1 cellular context compared by ENCODE assay signal in the genomic region with DNA sequence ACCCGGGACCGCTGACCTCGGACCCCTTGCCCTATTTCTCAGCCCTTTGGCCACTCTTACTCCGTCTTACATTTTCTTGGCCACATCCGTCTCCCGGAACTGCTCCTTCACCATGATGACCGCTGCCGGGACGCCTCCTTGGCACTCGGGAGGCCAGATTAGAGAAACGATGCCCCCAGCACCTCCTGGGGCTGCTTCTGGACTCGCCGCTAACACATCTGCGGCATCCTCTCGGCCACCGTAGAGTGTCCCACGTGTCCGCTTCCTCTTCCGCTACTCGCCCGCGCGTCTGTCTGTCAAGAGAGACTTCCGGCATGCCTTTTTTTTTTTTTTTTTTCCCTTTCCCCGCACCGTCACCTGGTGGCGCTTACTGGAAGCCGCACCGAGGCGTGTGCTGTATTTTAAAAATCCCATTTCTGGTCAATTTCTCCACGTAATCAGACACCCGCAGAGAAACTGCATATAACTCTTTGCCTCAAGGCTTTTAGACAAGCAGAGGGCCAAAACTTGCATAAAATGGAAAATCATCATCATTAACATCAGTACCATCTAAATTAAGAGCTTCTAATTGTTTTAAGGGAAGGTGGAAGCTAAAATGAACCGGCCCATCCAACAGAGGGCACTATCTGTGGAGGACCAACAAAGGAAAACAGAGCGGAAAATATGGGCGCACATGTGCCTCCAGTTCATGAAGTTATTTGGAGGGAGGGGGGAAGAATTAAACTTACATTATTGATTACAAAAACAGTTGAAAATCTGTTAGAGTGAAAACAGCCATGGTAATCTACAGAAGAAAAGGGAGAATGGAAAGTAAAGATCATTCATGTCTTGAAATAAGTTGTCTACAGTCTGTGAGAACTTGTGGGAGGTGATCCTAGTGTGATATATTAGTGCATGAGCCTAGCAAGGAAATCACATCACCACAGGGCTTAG.
TF ChIP-seq lines count a peak whose summit lies in the region.

Gene POLR3A (minus strand): TSS at position 222 of the 933 bp plus-strand sequence. CDS start 108 bp downstream, at position 114.

TF ChIP-seq in HepG2, 621 proteins besides CTCF, POLR2A, EP300 and RAD21 (continued from another document and continues in another):
- TF ChIP-seq, protein P1, sequence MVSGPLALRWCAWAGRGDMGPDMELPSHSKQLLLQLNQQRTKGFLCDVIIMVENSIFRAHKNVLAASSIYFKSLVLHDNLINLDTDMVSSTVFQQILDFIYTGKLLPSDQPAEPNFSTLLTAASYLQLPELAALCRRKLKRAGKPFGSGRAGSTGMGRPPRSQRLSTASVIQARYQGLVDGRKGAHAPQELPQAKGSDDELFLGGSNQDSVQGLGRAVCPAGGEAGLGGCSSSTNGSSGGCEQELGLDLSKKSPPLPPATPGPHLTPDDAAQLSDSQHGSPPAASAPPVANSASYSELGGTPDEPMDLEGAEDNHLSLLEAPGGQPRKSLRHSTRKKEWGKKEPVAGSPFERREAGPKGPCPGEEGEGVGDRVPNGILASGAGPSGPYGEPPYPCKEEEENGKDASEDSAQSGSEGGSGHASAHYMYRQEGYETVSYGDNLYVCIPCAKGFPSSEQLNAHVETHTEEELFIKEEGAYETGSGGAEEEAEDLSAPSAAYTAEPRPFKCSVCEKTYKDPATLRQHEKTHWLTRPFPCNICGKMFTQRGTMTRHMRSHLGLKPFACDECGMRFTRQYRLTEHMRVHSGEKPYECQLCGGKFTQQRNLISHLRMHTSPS (CRISPR knock-in tag; IDR thresholded peaks at IDR 0.05; ENCODE audit: low read depth): no peak
- no peak; the same call in 1 of the 2 replicates for TF ChIP-seq ZNF224 (CRISPR knock-in tag; IDR thresholded peaks at IDR 0.05)
- peak; percentile 59 for TF ChIP-seq ZNF407 (CRISPR knock-in tag; IDR thresholded peaks at IDR 0.05; ENCODE audit: not compliant biosample characterization)
- no peak; the same call in 1 of the 2 replicates for TF ChIP-seq TFAP4 (IDR thresholded peaks at IDR 0.05; ENCODE audit: borderline replicate concordance, low read depth)
- no peak for TF ChIP-seq RBM22 (optimal IDR thresholded peaks at IDR 0.05; ENCODE audit: low read length)
- TF ChIP-seq ZNF557 (CRISPR knock-in tag; IDR thresholded peaks at IDR 0.05): no peak
- TF ChIP-seq MLX (CRISPR knock-in tag; IDR thresholded peaks at IDR 0.05): peak; percentile 29; the same call in 1 of the 2 replicates
- no peak for TF ChIP-seq KLF9 (CRISPR knock-in tag; IDR thresholded peaks at IDR 0.05; ENCODE audit: low read depth)
- TF ChIP-seq MTA3 (CRISPR knock-in tag; IDR thresholded peaks at IDR 0.05): no peak
- TF ChIP-seq NFKBIZ (CRISPR knock-in tag; IDR thresholded peaks at IDR 0.05): no peak
- TF ChIP-seq ZNF382 (CRISPR knock-in tag; IDR thresholded peaks at IDR 0.05; ENCODE audit: borderline replicate concordance): no peak
- peak; percentile 10; the same call in 1 of the 2 replicates for TF ChIP-seq ETV5 (CRISPR knock-in tag; IDR thresholded peaks at IDR 0.05; ENCODE audit: borderline replicate concordance)
- TF ChIP-seq, protein P2, sequence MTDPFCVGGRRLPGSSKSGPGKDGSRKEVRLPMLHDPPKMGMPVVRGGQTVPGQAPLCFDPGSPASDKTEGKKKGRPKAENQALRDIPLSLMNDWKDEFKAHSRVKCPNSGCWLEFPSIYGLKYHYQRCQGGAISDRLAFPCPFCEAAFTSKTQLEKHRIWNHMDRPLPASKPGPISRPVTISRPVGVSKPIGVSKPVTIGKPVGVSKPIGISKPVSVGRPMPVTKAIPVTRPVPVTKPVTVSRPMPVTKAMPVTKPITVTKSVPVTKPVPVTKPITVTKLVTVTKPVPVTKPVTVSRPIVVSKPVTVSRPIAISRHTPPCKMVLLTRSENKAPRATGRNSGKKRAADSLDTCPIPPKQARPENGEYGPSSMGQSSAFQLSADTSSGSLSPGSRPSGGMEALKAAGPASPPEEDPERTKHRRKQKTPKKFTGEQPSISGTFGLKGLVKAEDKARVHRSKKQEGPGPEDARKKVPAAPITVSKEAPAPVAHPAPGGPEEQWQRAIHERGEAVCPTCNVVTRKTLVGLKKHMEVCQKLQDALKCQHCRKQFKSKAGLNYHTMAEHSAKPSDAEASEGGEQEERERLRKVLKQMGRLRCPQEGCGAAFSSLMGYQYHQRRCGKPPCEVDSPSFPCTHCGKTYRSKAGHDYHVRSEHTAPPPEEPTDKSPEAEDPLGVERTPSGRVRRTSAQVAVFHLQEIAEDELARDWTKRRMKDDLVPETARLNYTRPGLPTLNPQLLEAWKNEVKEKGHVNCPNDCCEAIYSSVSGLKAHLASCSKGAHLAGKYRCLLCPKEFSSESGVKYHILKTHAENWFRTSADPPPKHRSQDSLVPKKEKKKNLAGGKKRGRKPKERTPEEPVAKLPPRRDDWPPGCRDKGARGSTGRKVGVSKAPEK (CRISPR knock-in tag; IDR thresholded peaks at IDR 0.05; ENCODE audit: borderline replicate concordance): no peak; the same call in 1 of the 2 replicates
- TF ChIP-seq ZFP1 (CRISPR knock-in tag; IDR thresholded peaks at IDR 0.05): no peak
- TF ChIP-seq KMT2B (CRISPR knock-in tag; IDR thresholded peaks at IDR 0.05): peak; percentile 75
- TF ChIP-seq TEAD3 (CRISPR knock-in tag; optimal IDR thresholded peaks at IDR 0.05; ENCODE audit: borderline replicate concordance): peak; percentile 21
- TF ChIP-seq SMAD9 (CRISPR knock-in tag; IDR thresholded peaks at IDR 0.05): no peak
- TF ChIP-seq SOX6 (IDR thresholded peaks at IDR 0.05): no peak
- peak; percentile 43; the same call in 1 of the 2 replicates for TF ChIP-seq SOX6 (CRISPR knock-in tag; IDR thresholded peaks at IDR 0.05)
- no peak for TF ChIP-seq MTA1 (CRISPR knock-in tag; IDR thresholded peaks at IDR 0.05; ENCODE audit: borderline replicate concordance)
- TF ChIP-seq GATA4 (IDR thresholded peaks at IDR 0.05; ENCODE audit: borderline replicate concordance, low read depth): no peak
- TF ChIP-seq, protein P3, sequence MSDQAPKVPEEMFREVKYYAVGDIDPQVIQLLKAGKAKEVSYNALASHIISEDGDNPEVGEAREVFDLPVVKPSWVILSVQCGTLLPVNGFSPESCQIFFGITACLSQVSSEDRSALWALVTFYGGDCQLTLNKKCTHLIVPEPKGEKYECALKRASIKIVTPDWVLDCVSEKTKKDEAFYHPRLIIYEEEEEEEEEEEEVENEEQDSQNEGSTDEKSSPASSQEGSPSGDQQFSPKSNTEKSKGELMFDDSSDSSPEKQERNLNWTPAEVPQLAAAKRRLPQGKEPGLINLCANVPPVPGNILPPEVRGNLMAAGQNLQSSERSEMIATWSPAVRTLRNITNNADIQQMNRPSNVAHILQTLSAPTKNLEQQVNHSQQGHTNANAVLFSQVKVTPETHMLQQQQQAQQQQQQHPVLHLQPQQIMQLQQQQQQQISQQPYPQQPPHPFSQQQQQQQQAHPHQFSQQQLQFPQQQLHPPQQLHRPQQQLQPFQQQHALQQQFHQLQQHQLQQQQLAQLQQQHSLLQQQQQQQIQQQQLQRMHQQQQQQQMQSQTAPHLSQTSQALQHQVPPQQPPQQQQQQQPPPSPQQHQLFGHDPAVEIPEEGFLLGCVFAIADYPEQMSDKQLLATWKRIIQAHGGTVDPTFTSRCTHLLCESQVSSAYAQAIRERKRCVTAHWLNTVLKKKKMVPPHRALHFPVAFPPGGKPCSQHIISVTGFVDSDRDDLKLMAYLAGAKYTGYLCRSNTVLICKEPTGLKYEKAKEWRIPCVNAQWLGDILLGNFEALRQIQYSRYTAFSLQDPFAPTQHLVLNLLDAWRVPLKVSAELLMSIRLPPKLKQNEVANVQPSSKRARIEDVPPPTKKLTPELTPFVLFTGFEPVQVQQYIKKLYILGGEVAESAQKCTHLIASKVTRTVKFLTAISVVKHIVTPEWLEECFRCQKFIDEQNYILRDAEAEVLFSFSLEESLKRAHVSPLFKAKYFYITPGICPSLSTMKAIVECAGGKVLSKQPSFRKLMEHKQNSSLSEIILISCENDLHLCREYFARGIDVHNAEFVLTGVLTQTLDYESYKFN (CRISPR knock-in tag; conservative IDR thresholded peaks at IDR 0.05): peak; percentile 31; the same call in 1 of the 2 replicates
- peak; percentile 58; the same call in 1 of the 2 replicates for TF ChIP-seq SMAD3 (CRISPR knock-in tag; IDR thresholded peaks at IDR 0.05)
- TF ChIP-seq TEF (CRISPR knock-in tag; IDR thresholded peaks at IDR 0.05): no peak
- TF ChIP-seq GZF1 (CRISPR knock-in tag; IDR thresholded peaks at IDR 0.05): peak; percentile 65; the same call in 1 of the 2 replicates
- TF ChIP-seq TRIM24 (CRISPR knock-in tag; IDR thresholded peaks at IDR 0.05): no peak
- TF ChIP-seq ZNF781 (CRISPR knock-in tag; IDR thresholded peaks at IDR 0.05; ENCODE audit: borderline replicate concordance, not compliant biosample characterization): peak; percentile 73
- TF ChIP-seq SNAI1 (CRISPR knock-in tag; IDR thresholded peaks at IDR 0.05; ENCODE audit: borderline replicate concordance): 0 out of 2 replicates have a peak, but pooled peaks have one; percentile 1
- 0 out of 2 replicates have a peak, but pooled peaks have one; percentile 62 for TF ChIP-seq ZSCAN20 (CRISPR knock-in tag; IDR thresholded peaks at IDR 0.05; ENCODE audit: borderline replicate concordance)
- TF ChIP-seq NR2F6 (IDR thresholded peaks at IDR 0.05): peak; percentile 73
- peak; percentile 35 for TF ChIP-seq NR2F6 (CRISPR knock-in tag; IDR thresholded peaks at IDR 0.05)
- TF ChIP-seq SSRP1 (CRISPR knock-in tag; IDR thresholded peaks at IDR 0.05): no peak
- peak; percentile 73; the same call in 1 of the 2 replicates for TF ChIP-seq ZNF772 (CRISPR knock-in tag; IDR thresholded peaks at IDR 0.05)
- TF ChIP-seq IRF2 (CRISPR knock-in tag; IDR thresholded peaks at IDR 0.05): peak; percentile 75; the same call in 1 of the 2 replicates
- TF ChIP-seq MATR3 (CRISPR knock-in tag; IDR thresholded peaks at IDR 0.05): no peak
